ENCODE assay signal across 1 cellular context in the genomic region with DNA sequence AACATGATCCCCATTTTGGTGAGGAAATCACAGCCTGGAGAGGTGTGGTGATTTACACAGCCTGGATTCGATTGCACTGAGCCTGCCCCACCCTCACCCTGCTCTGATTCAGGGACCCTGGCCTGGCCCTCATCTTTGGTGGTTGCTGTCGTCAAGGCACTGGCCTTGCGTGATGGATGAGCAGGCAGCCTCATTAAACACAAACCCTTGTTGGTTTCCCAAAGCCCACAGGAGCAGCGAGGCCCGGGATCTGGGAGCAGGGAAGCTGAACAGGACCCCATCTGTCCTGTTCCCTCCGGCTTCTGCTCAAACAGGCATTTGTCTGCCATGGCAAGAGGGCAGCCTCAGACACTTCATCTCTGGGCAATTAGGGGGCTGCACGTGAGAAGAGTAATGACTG.
TF ChIP-seq lines count a peak whose summit lies in the region.

No MANE protein-coding gene starts in this region.

TF ChIP-seq in HepG2, 621 proteins besides CTCF, POLR2A, EP300 and RAD21 (continued from another document):
- TF ChIP-seq, protein P1, sequence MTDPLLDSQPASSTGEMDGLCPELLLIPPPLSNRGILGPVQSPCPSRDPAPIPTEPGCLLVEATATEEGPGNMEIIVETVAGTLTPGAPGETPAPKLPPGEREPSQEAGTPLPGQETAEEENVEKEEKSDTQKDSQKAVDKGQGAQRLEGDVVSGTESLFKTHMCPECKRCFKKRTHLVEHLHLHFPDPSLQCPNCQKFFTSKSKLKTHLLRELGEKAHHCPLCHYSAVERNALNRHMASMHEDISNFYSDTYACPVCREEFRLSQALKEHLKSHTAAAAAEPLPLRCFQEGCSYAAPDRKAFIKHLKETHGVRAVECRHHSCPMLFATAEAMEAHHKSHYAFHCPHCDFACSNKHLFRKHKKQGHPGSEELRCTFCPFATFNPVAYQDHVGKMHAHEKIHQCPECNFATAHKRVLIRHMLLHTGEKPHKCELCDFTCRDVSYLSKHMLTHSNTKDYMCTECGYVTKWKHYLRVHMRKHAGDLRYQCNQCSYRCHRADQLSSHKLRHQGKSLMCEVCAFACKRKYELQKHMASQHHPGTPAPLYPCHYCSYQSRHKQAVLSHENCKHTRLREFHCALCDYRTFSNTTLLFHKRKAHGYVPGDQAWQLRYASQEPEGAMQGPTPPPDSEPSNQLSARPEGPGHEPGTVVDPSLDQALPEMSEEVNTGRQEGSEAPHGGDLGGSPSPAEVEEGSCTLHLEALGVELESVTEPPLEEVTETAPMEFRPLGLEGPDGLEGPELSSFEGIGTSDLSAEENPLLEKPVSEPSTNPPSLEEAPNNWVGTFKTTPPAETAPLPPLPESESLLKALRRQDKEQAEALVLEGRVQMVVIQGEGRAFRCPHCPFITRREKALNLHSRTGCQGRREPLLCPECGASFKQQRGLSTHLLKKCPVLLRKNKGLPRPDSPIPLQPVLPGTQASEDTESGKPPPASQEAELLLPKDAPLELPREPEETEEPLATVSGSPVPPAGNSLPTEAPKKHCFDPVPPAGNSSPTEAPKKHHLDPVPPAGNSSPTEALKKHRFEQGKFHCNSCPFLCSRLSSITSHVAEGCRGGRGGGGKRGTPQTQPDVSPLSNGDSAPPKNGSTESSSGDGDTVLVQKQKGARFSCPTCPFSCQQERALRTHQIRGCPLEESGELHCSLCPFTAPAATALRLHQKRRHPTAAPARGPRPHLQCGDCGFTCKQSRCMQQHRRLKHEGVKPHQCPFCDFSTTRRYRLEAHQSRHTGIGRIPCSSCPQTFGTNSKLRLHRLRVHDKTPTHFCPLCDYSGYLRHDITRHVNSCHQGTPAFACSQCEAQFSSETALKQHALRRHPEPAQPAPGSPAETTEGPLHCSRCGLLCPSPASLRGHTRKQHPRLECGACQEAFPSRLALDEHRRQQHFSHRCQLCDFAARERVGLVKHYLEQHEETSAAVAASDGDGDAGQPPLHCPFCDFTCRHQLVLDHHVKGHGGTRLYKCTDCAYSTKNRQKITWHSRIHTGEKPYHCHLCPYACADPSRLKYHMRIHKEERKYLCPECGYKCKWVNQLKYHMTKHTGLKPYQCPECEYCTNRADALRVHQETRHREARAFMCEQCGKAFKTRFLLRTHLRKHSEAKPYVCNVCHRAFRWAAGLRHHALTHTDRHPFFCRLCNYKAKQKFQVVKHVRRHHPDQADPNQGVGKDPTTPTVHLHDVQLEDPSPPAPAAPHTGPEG (CRISPR knock-in tag; IDR thresholded peaks at IDR 0.05): no peak
- TF ChIP-seq HOXA3 (CRISPR knock-in tag; IDR thresholded peaks at IDR 0.05): no peak
- no peak for TF ChIP-seq ZNF24 (IDR thresholded peaks at IDR 0.05)
- TF ChIP-seq SALL1 (CRISPR knock-in tag; IDR thresholded peaks at IDR 0.05): no peak
- TF ChIP-seq CC2D1A (CRISPR knock-in tag; IDR thresholded peaks at IDR 0.05): no peak
- no peak for TF ChIP-seq ZNF816 (CRISPR knock-in tag; IDR thresholded peaks at IDR 0.05; ENCODE audit: borderline replicate concordance)
- TF ChIP-seq ZNF589 (CRISPR knock-in tag; conservative IDR thresholded peaks at IDR 0.05): no peak
TF ChIP-seq in HepG2: peak in this region for 0.
